In genomic region chr11:47523491-47524199, GRCh38 we compare ENCODE assay signal across 8 cellular contexts. TPM values are rescaled to one million over a fixed set of nuclear protein-coding genes. Genes with fewer than 3 reads are reported as not detected.
DNase-seq lines count a peak whose midpoint lies in the region; ATAC-seq and TF ChIP-seq lines count a peak whose summit lies in the region.

No MANE protein-coding gene starts in this region.

- H3K4me3 ChIP-seq in KMS-11 (IDR thresholded peaks at IDR 0.05; ENCODE audit: insufficient read depth, low read depth, low read length) (no peak overlapping the region), fibroblast of pulmonary artery (replicated peaks; ENCODE audit: low read depth, low read length) (peak overlapping the region; percentile 2), neural progenitor cell (no peak overlapping the region)

- TF ChIP-seq CTCF in 22Rv1 (IDR thresholded peaks at IDR 0.05), result no peak
- TF ChIP-seq CTCF in KMS-11 (conservative IDR thresholded peaks at IDR 0.05; ENCODE audit: low read depth, low read length), result no peak
- no peak for TF ChIP-seq CTCF in fibroblast of pulmonary artery (IDR thresholded peaks at IDR 0.05; ENCODE audit: low read length, missing control alignments)
- no peak for TF ChIP-seq CTCF in neural progenitor cell (IDR thresholded peaks at IDR 0.05)

- H3K27me3 ChIP-seq in KMS-11 (ENCODE audit: insufficient read depth, low read depth), result no peaks in the 10 kb centered on the region
- no peaks in the 10 kb centered on the region for H3K27me3 ChIP-seq in neural progenitor cell

- peaks cover 12% of the 10 kb centered on the region for H3F3A ChIP-seq in neural progenitor cell (ENCODE audit: low read depth)

- H3K36me3 ChIP-seq in KMS-11 (ENCODE audit: insufficient read depth) (no peaks in the 10 kb centered on the region), neural progenitor cell (no peaks in the 10 kb centered on the region)

- H3K27ac ChIP-seq in 22Rv1, result peak overlapping the region; percentile 40
- peak overlapping the region; percentile 75 for H3K27ac ChIP-seq in KMS-11
- H3K27ac ChIP-seq in neural progenitor cell, result peak overlapping the region; percentile 3

- H2AFZ ChIP-seq in KMS-11 (ENCODE audit: low read depth) (no peak overlapping the region), neural progenitor cell (replicated peaks) (no peak overlapping the region)

- peak; percentile 49 for ATAC-seq in GM18873 (IDR thresholded peaks at IDR 0.05; ENCODE audit: low FRiP score, unreplicated experiment)
- peak; percentile 78 to 82 for ATAC-seq in activated T-cell treated with anti-CD3 and anti-CD28 coated beads, Interleukin-2, amount 50 U/mL, for 72 hours (replicated peaks in 1 of 2)
- ATAC-seq in GM18870 (IDR thresholded peaks at IDR 0.05; ENCODE audit: unreplicated experiment), result no peak
- ATAC-seq in GM18867 (IDR thresholded peaks at IDR 0.05; ENCODE audit: unreplicated experiment), result no peak

- peak; percentile 32 to 51 for DNase-seq in activated T-cell treated with anti-CD3 and anti-CD28 coated beads, Interleukin-2, amount 50 U/mL, for 72 hours
- DNase-seq in fibroblast of pulmonary artery (ENCODE audit: low read depth) (peak; percentile 82), neural progenitor cell (ENCODE audit: low spot score) (no peak)

- H3K27ac Mint-ChIP-seq in activated T-cell treated with anti-CD3 and anti-CD28 coated beads, Interleukin-2, amount 50 U/mL, for 72 hours, result peak overlapping the region; percentile 83
- peak overlapping the region; percentile 76 for H3K27ac Mint-ChIP-seq in neural progenitor cell

- H3K9me3 Mint-ChIP-seq in activated T-cell treated with anti-CD3 and anti-CD28 coated beads, Interleukin-2, amount 50 U/mL, for 72 hours, result no peaks in the 10 kb centered on the region
- H3K9me3 Mint-ChIP-seq in neural progenitor cell, result no peaks in the 10 kb centered on the region

- peaks cover 82% of the 10 kb centered on the region for H3K4me1 Mint-ChIP-seq in activated T-cell treated with anti-CD3 and anti-CD28 coated beads, Interleukin-2, amount 50 U/mL, for 72 hours (ENCODE audit: low read depth)
- H3K4me1 Mint-ChIP-seq in neural progenitor cell, result peaks cover 38% of the 10 kb centered on the region

- peak overlapping the region; percentile 75 to 76 for H3K4me3 Mint-ChIP-seq in activated T-cell treated with anti-CD3 and anti-CD28 coated beads, Interleukin-2, amount 50 U/mL, for 72 hours
- no peak overlapping the region for H3K4me3 Mint-ChIP-seq in neural progenitor cell

- H3K4me2 ChIP-seq in KMS-11 (peak overlapping the region; percentile 84), neural progenitor cell (no peak overlapping the region)

- H4K20me1 ChIP-seq in KMS-11 (ENCODE audit: insufficient read depth) (peaks cover 13% of the 10 kb centered on the region), neural progenitor cell (ENCODE audit: low read depth) (peaks cover 97% of the 10 kb centered on the region)

- H3K9ac ChIP-seq in KMS-11 (peak overlapping the region; percentile 41; the same call in 1 of the 2 replicates), neural progenitor cell (no peak overlapping the region)

- H3K36me3 Mint-ChIP-seq in activated T-cell treated with anti-CD3 and anti-CD28 coated beads, Interleukin-2, amount 50 U/mL, for 72 hours (ENCODE audit: insufficient read depth in 2 of 2), result peaks cover 0 to 5% of the 10 kb centered on the region in 2 donors
- H3K36me3 Mint-ChIP-seq in neural progenitor cell, result peaks cover 3% of the 10 kb centered on the region

- H3K4me1 ChIP-seq in KMS-11 (ENCODE audit: low read depth, poor library complexity, severe bottlenecking), result peaks cover 96% of the 10 kb centered on the region
- H3K4me1 ChIP-seq in neural progenitor cell, result peaks cover 23% of the 10 kb centered on the region

- H3K27me3 Mint-ChIP-seq in activated T-cell treated with anti-CD3 and anti-CD28 coated beads, Interleukin-2, amount 50 U/mL, for 72 hours (ENCODE audit: low read depth), result no peaks in the 10 kb centered on the region
- H3K27me3 Mint-ChIP-seq in neural progenitor cell (ENCODE audit: insufficient read depth, low read depth), result peaks cover 4% of the 10 kb centered on the region

- H3K9me3 ChIP-seq in neural progenitor cell (ENCODE audit: low read depth), result no peaks in the 10 kb centered on the region

- H3K79me2 ChIP-seq in KMS-11 (ENCODE audit: insufficient read depth, low read depth), result peaks cover 100% of the 10 kb centered on the region
- H3K79me2 ChIP-seq in neural progenitor cell (ENCODE audit: low read depth), result peaks cover 100% of the 10 kb centered on the region

RNA-seq across cellular contexts. Expression of gene CELF1, which starts 29.3 kb away (rescaled TPM):
- 100 to 1,000 TPM; 128 to 149 TPM for total RNA-seq in activated T-cell treated with anti-CD3 and anti-CD28 coated beads, Interleukin-2, amount 50 U/mL, for 72 hours
- 170 and 173 TPM in 2 replicates for total RNA-seq in neural progenitor cell (ENCODE audit: low replicate concordance)

RNA-seq across cellular contexts. Expression of gene PTPMT1, which starts 41.8 kb away (rescaled TPM):
- 10 to 100 TPM; 37.0 to 40.1 TPM for total RNA-seq in activated T-cell treated with anti-CD3 and anti-CD28 coated beads, Interleukin-2, amount 50 U/mL, for 72 hours
- total RNA-seq in neural progenitor cell (ENCODE audit: low replicate concordance), result 60.4 and 73.6 TPM in 2 replicates

RNA-seq across cellular contexts. Expression of gene KBTBD4, which starts 55.1 kb away (rescaled TPM):
- total RNA-seq in activated T-cell treated with anti-CD3 and anti-CD28 coated beads, Interleukin-2, amount 50 U/mL, for 72 hours, result 10 to 100 TPM; 17.2 to 18.6 TPM
- total RNA-seq in neural progenitor cell (ENCODE audit: low replicate concordance), result 19.5 and 23.9 TPM in 2 replicates

RNA-seq across cellular contexts. Expression of gene NDUFS3, which starts 55.2 kb away (rescaled TPM):
- 10 to 100 TPM; 78.9 to 84.2 TPM for total RNA-seq in activated T-cell treated with anti-CD3 and anti-CD28 coated beads, Interleukin-2, amount 50 U/mL, for 72 hours
- total RNA-seq in neural progenitor cell (ENCODE audit: low replicate concordance), result 78.9 and 91.2 TPM in 2 replicates

Comparison
In these comparisons a context has a peak if more than half of its experiments do, and no peak if none do; other contexts are left out.
1. H3K27ac ChIP-seq: peak in every context shown above with its lines; median percentile 75 in KMS-11; 40 in 22Rv1; 3 in neural progenitor cell.
2. ATAC-seq: peak in GM18873 (single experiment) and activated T-cell treated with anti-CD3 and anti-CD28 coated beads, Interleukin-2, amount 50 U/mL, for 72 hours (2 of 2); none in GM18870 (single experiment) and GM18867 (single experiment).